ENCODE assay signal across 18 cellular contexts in genomic region chrX:100264200-100264599, GRCh38.
DNase-seq lines count a peak whose midpoint lies in the region; ATAC-seq, FAIRE-seq and TF ChIP-seq lines count a peak whose summit lies in the region.
"Had no signal": no experiment of that assay in that cellular context is flagged by ENCODE, and none has a peak within 500 bp of the region (broad histone marks: within the 10 kb centered on the region; RNA-seq: fewer than 3 reads in every experiment).

No MANE protein-coding gene starts in this region.

- in situ Hi-C loops in GM12878 (cut with MboI): no loop called here

- CTCF ChIA-PET in GM12878 (lab: Yijun Ruan, JAX): no interaction called here
- CTCF ChIA-PET in OCI-LY7 (lab: Charles Lee; ENCODE audit: unreplicated experiment): no interaction called here

- peak; percentile 45 for DNase-seq in GM12878 (ENCODE audit: low read depth, low spot score)
- DNase-seq in DMS53 (lab: John Stamatoyannopoulos, UW): no peak
- DNase-seq in OCI-LY7 (ENCODE audit: low spot score): no peak
- DNase-seq in prostate gland (ENCODE audit: low spot score): no peak
- no peak for DNase-seq in HFFc6
- DNase-seq: activated CD4-positive, alpha-beta T cell treated with anti-CD3 and anti-CD28 coated beads for 1 hour; CD8-positive, alpha-beta T cell; effector memory CD8-positive, alpha-beta T cell; glutamatergic neuron; NCI-H1694 had no signal

- H3K36me3 ChIP-seq in GM12878 (ENCODE audit: control insufficient read depth in 2 of 2, insufficient read depth in 2 of 2, low read length in 1 of 2) (no peaks in the 10 kb centered on the region), OCI-LY7 (ENCODE audit: insufficient read depth, low read length) (no peaks in the 10 kb centered on the region), prostate gland (no peaks in the 10 kb centered on the region)
- H3K36me3 ChIP-seq: thoracic aorta had no signal

- H3K27me3 ChIP-seq in GM12878 (replicated peaks in 1 of 2; ENCODE audit: control insufficient read depth in 2 of 2, insufficient read depth in 2 of 2, low read length in 1 of 2) (no peaks in the 10 kb centered on the region), prostate gland (replicated peaks; ENCODE audit: insufficient read depth) (no peaks in the 10 kb centered on the region)

- POLR2A ChIA-PET in GM12878 (lab: Charles Lee): no interaction called here
- POLR2A ChIA-PET in OCI-LY7 (lab: Charles Lee): no interaction called here

- no peaks in the 10 kb centered on the region for H3K36me3 Mint-ChIP-seq in HFFc6 (ENCODE audit: low read depth)
- H3K36me3 Mint-ChIP-seq: CD8-positive, alpha-beta T cell had no signal

- H3K27ac ChIP-seq in GM12878 (ENCODE audit: control insufficient read depth, insufficient read depth) (no peak overlapping the region), OCI-LY7 (ENCODE audit: low read depth, low read length, poor library complexity, severe bottlenecking) (no peak overlapping the region), prostate gland (no peak overlapping the region)
- H3K27ac ChIP-seq: thoracic aorta had no signal

- no peak for TF ChIP-seq RAD21 in GM12878 (IDR thresholded peaks at IDR 0.05; ENCODE audit: insufficient read depth, low read depth, low read length)

- H3K79me2 ChIP-seq in GM12878 (ENCODE audit: control insufficient read depth, insufficient read depth, low read length): no peaks in the 10 kb centered on the region
- no peaks in the 10 kb centered on the region for H3K79me2 ChIP-seq in OCI-LY7 (ENCODE audit: insufficient read depth, low read depth, low read length)

- no peak overlapping the region for H3K9ac ChIP-seq in GM12878 (ENCODE audit: control insufficient read depth, insufficient read depth, low read length)

- TF ChIP-seq CTCF in GM12878 (IDR thresholded peaks at IDR 0.05 in 2 of 3, conservative IDR thresholded peaks at IDR 0.05 in 1 of 3; ENCODE audit: control insufficient read depth in 2 of 3, extremely low read depth in 1 of 3, insufficient read depth in 1 of 3, low read depth in 3 of 3, low read length in 3 of 3): no peak
- no peak for TF ChIP-seq CTCF in OCI-LY7 (conservative IDR thresholded peaks at IDR 0.05; ENCODE audit: low read length)
- TF ChIP-seq CTCF in prostate gland (IDR thresholded peaks at IDR 0.05): no peak
- TF ChIP-seq CTCF in HFFc6 (IDR thresholded peaks at IDR 0.05): no peak

- SMC1A ChIA-PET in GM12878 (lab: Charles Lee; ENCODE audit: uncharacterized antibody, unreplicated experiment): interaction anchor here (1.0 kb wide), 1 partner anchor 57 kb away, joined by 3 read pairs; no protein-coding TSS in a partner anchor

- H2AFZ ChIP-seq in GM12878 (ENCODE audit: control insufficient read depth, low read depth, low read length) (no peak overlapping the region), OCI-LY7 (ENCODE audit: low read length) (no peak overlapping the region)

- ATAC-seq in GM18867 (IDR thresholded peaks at IDR 0.05; ENCODE audit: unreplicated experiment) (peak; percentile 91), GM21576 (IDR thresholded peaks at IDR 0.05; ENCODE audit: unreplicated experiment) (peak; percentile 93), HG03066 (IDR thresholded peaks at IDR 0.05; ENCODE audit: low read depth, unreplicated experiment) (peak; percentile 82), GM12878 (peak; percentile 97)
- ATAC-seq: CD8-positive, alpha-beta T cell; effector memory CD8-positive, alpha-beta T cell; HepG2; sciatic nerve had no signal

- no peak overlapping the region for H3K27ac Mint-ChIP-seq in HFFc6
- H3K27ac Mint-ChIP-seq: CD8-positive, alpha-beta T cell; effector memory CD8-positive, alpha-beta T cell; nephron had no signal

- no peak overlapping the region for H3K4me3 Mint-ChIP-seq in HFFc6
- H3K4me3 Mint-ChIP-seq: CD8-positive, alpha-beta T cell; effector memory CD8-positive, alpha-beta T cell; nephron had no signal

- BruUV-seq in GM12878 (replicated peaks; lab: Mats Ljungman, UMichigan) (no TSS peak), OCI-LY7 (replicated peaks; lab: Mats Ljungman, UMichigan) (no TSS peak)

- no peaks in the 10 kb centered on the region for H3K4me1 Mint-ChIP-seq in HFFc6 (ENCODE audit: low read depth)

- no peak overlapping the region for H3K4me3 ChIP-seq in GM12878
- H3K4me3 ChIP-seq in OCI-LY7 (ENCODE audit: low read depth, low read length, poor library complexity, severe bottlenecking): no peak overlapping the region
- no peak overlapping the region for H3K4me3 ChIP-seq in prostate gland
- H3K4me3 ChIP-seq: thoracic aorta had no signal

- no peaks in the 10 kb centered on the region for H3K4me1 ChIP-seq in GM12878 (ENCODE audit: control insufficient read depth, insufficient read depth, low read length)
- no peaks in the 10 kb centered on the region for H3K4me1 ChIP-seq in OCI-LY7 (ENCODE audit: insufficient read depth, low read length, poor library complexity, severe bottlenecking)
- no peaks in the 10 kb centered on the region for H3K4me1 ChIP-seq in prostate gland (replicated peaks)

- 0% methylated on average over 2 of the region's 2 CpGs for WGBS in GM12878 (ENCODE audit: insufficient coverage, insufficient replicate concordance, low lambda C conversion rate, missing lambda C conversion rate)
- WGBS in prostate gland: 44% methylated on average over 2 of the region's 2 CpGs

- no peak for TF ChIP-seq EP300 in GM12878 (IDR thresholded peaks at IDR 0.05; ENCODE audit: borderline replicate concordance in 1 of 2, control insufficient read depth in 1 of 2, low read depth in 2 of 2, low read length in 2 of 2)

- H3K9me3 ChIP-seq in GM12878 (replicated peaks; ENCODE audit: control insufficient read depth, insufficient read depth, low read length) (no peaks in the 10 kb centered on the region), OCI-LY7 (ENCODE audit: low read length) (no peaks in the 10 kb centered on the region), prostate gland (no peaks in the 10 kb centered on the region)
- H3K9me3 ChIP-seq: thoracic aorta had no signal

- H4K20me1 ChIP-seq in GM12878 (ENCODE audit: control insufficient read depth, insufficient read depth) (no peaks in the 10 kb centered on the region), OCI-LY7 (ENCODE audit: insufficient read depth, low read length) (no peaks in the 10 kb centered on the region)

- H3K4me2 ChIP-seq in GM12878 (ENCODE audit: control insufficient read depth, insufficient read depth) (no peak overlapping the region), OCI-LY7 (ENCODE audit: low read length) (no peak overlapping the region)

- no peak for FAIRE-seq in GM12878 (lab: Jason Lieb, UNC)
- FAIRE-seq: H54, HepG2 had no signal

- RAD21 ChIA-PET in GM12878 (lab: Charles Lee; ENCODE audit: unreplicated experiment): no interaction called here

- no peaks in the 10 kb centered on the region for H3K9me2 ChIP-seq in OCI-LY7 (ENCODE audit: insufficient read depth, low read length)

- no peak for TF ChIP-seq POLR2A in GM12878 (IDR thresholded peaks at IDR 0.05; ENCODE audit: low read depth, low read length)
- TF ChIP-seq POLR2A in prostate gland (IDR thresholded peaks at IDR 0.05): no peak

- peaks cover 9% of the 10 kb centered on the region; the same call in 1 of the 2 replicates for H3K9me3 Mint-ChIP-seq in HFFc6
- H3K9me3 Mint-ChIP-seq: CD8-positive, alpha-beta T cell had no signal

- intact Hi-C loops in GM12878 (cut with micrococcal nuclease; ENCODE audit: unreplicated experiment) (no loop called here), OCI-LY7 (cut with micrococcal nuclease; ENCODE audit: unreplicated experiment) (no loop called here), prostate gland (cut with DNase I) (no loop called here)

- no peaks in the 10 kb centered on the region; the same call in 1 of the 2 replicates for H3K27me3 Mint-ChIP-seq in HFFc6 (ENCODE audit: insufficient read depth)
- H3K27me3 Mint-ChIP-seq: effector memory CD8-positive, alpha-beta T cell had no signal

TF ChIP-seq in GM12878, 131 proteins besides CTCF, POLR2A, EP300 and RAD21 (continues in another document):
- TF ChIP-seq NFIC (IDR thresholded peaks at IDR 0.05; ENCODE audit: low read depth, low read length): peak; percentile 85
- TF ChIP-seq RUNX3 (IDR thresholded peaks at IDR 0.05; ENCODE audit: low read length): peak; percentile 96
- peak; percentile 71; the same call in 1 of the 2 replicates for TF ChIP-seq IRF4 (IDR thresholded peaks at IDR 0.05; ENCODE audit: low read depth, low read length)
- TF ChIP-seq ATF2 (IDR thresholded peaks at IDR 0.05; ENCODE audit: low read length): peak; percentile 75
- no peak for TF ChIP-seq DPF2 (IDR thresholded peaks at IDR 0.05)
- TF ChIP-seq ETV6 (conservative IDR thresholded peaks at IDR 0.05 in 1 of 2, IDR thresholded peaks at IDR 0.05 in 1 of 2; ENCODE audit: borderline replicate concordance in 1 of 2, low read depth in 1 of 2): peak in 1 of 2 experiments; percentile 44; a peak in 1 of 4 replicates
- TF ChIP-seq CEBPB (IDR thresholded peaks at IDR 0.05; ENCODE audit: borderline replicate concordance in 1 of 2, low read depth in 2 of 2, low read length in 2 of 2): peak in 1 of 2 experiments; percentile 54; a peak in 1 of 4 replicates
- no peak for TF ChIP-seq ATF3 (IDR thresholded peaks at IDR 0.05; ENCODE audit: borderline replicate concordance, extremely low read depth, low read depth, low read length)
- 0 out of 2 replicates have a peak, but pooled peaks have one; percentile 20 for TF ChIP-seq GABPA (IDR thresholded peaks at IDR 0.05; ENCODE audit: low read depth)
- no peak for TF ChIP-seq ZNF217 (IDR thresholded peaks at IDR 0.05)
- 0 out of 2 replicates have a peak, but pooled peaks have one; percentile 18 for TF ChIP-seq IKZF1 (conservative IDR thresholded peaks at IDR 0.05)
- TF ChIP-seq BACH1 (IDR thresholded peaks at IDR 0.05; ENCODE audit: borderline replicate concordance): no peak
- no peak for TF ChIP-seq SMARCA5 (IDR thresholded peaks at IDR 0.05)
- peak; percentile 36; the same call in 1 of the 2 replicates for TF ChIP-seq TCF7 (IDR thresholded peaks at IDR 0.05; ENCODE audit: borderline replicate concordance)
